20 cellular contexts compared by ENCODE assay signal in genomic region chr13:49343255-49343654, GRCh38.
DNase-seq lines count a peak whose midpoint lies in the region; ATAC-seq, FAIRE-seq and TF ChIP-seq lines count a peak whose summit lies in the region.
"Had no signal": no experiment of that assay in that cellular context is flagged by ENCODE, and none has a peak within 500 bp of the region (broad histone marks: within the 10 kb centered on the region; RNA-seq: fewer than 3 reads in every experiment).

No MANE protein-coding gene starts in this region.

- H4K8ac ChIP-seq in IMR-90 (ENCODE audit: low read depth in 2 of 2, low read length in 2 of 2) = peak overlapping the region; percentile 8 to 63; a peak in 2 of 4 replicates

- WGBS in IMR-90 (ENCODE audit: extremely low coverage in 2 of 2, insufficient read length in 1 of 2), 2 experiments = no CpG with 5 or more reads among the region's 3 CpGs
- 53 to 84% (median 62%) methylated on average over 3 of the region's 3 CpGs for WGBS in small intestine, 3 donors

- peaks cover 11% of the 10 kb centered on the region for H3K36me3 Mint-ChIP-seq in Caco-2 (ENCODE audit: insufficient read depth, unreplicated experiment)

- H3K23ac ChIP-seq in IMR-90 (ENCODE audit: low read depth, low read length) = peak overlapping the region; percentile 2; the same call in 1 of the 2 replicates

- H4K20me1 ChIP-seq in IMR-90 (ENCODE audit: insufficient read depth, low read length) = no peaks in the 10 kb centered on the region
- H4K20me1 ChIP-seq: BLaER1 had no signal

- CTCF ChIA-PET in Caco-2 (lab: Charles Lee) = interaction anchor here (0.9 to 1.0 kb wide), 3 partner anchors 29 to 85 kb away, joined by 3 read pairs; no protein-coding TSS in a partner anchor
- CTCF ChIA-PET in IMR-90 (lab: Yijun Ruan, JAX) = no interaction called here

- H3K79me1 ChIP-seq in IMR-90 (ENCODE audit: low read depth in 1 of 2, low read length in 2 of 2) = no peaks in the 10 kb centered on the region

- H2BK20ac ChIP-seq in IMR-90 (ENCODE audit: low read depth, low read length) = peak overlapping the region; percentile 6

- BruUV-seq in Caco-2 (replicated peaks; lab: Mats Ljungman, UMichigan) (no TSS peak), IMR-90 (replicated peaks; lab: Mats Ljungman, UMichigan) (no TSS peak)

- no peak overlapping the region for H2AK9ac ChIP-seq in IMR-90 (replicated peaks; ENCODE audit: low read depth, low read length, poor library complexity)

- in situ Hi-C loops in IMR-90 (cut with MboI; ENCODE audit: low sequenced_read_pairs) = no loop called here

- TF ChIP-seq POLR2A in IMR-90 (IDR thresholded peaks at IDR 0.05; ENCODE audit: low read depth, low read length) = no peak
- no peak for TF ChIP-seq POLR2A in erythroblast (IDR thresholded peaks at IDR 0.05; ENCODE audit: low read length)

- peak overlapping the region; percentile 62 for H3K27ac Mint-ChIP-seq in Caco-2 (ENCODE audit: unreplicated experiment)

- DNase-seq in Caco-2 (peak; percentile 58 to 75), IMR-90 (no peak), erythroblast (lab: John Stamatoyannopoulos, UW) (peak; percentile 5 to 38), small intestine (peak; percentile 17), HTR-8/SVneo (ENCODE audit: insufficient read length, low spot score) (no peak), UCSD-AML1 (lab: John Stamatoyannopoulos, UW; ENCODE audit: unreplicated experiment) (no peak)
- DNase-seq in activated CD4-positive, CD25-positive, alpha-beta regulatory T cell (lab: John Stamatoyannopoulos, UW) = no peak
- DNase-seq: 8988T; CD4-positive, alpha-beta memory T cell; DMS 273 treated with DMSO at 0.1 percent for 48 hours; DMS53; DND-41; EL; GOT3; H9; KBM-7 had no signal

- H3K56ac ChIP-seq in IMR-90 (ENCODE audit: extremely low read depth, insufficient read depth, low read length) = no peak overlapping the region

- H3K14ac ChIP-seq in IMR-90 (replicated peaks; ENCODE audit: low read depth, low read length) = peak overlapping the region; percentile 74; the same call in 1 of the 2 replicates

- intact Hi-C loops in Caco-2 (cut with micrococcal nuclease; ENCODE audit: unreplicated experiment) (loop anchor here (1.0 to 2.0 kb wide), 3 partner anchors 9 to 29 kb away; no protein-coding TSS in a partner anchor), IMR-90 (cut with micrococcal nuclease) (no loop called here)

- TF ChIP-seq RAD21 in IMR-90 (IDR thresholded peaks at IDR 0.05; ENCODE audit: low read length) = no peak

- no peak overlapping the region for H3K4me3 ChIP-seq in Caco-2 (ENCODE audit: low read depth, low read length)
- H3K4me3 ChIP-seq in IMR-90 (ENCODE audit: insufficient read depth, low read depth, low read length) = no peak overlapping the region
- no peak overlapping the region for H3K4me3 ChIP-seq in small intestine (ENCODE audit: low read depth in 1 of 2, low read length in 2 of 2)
- H3K4me3 ChIP-seq: BLaER1, GM12878 had no signal

- FAIRE-seq in small intestine (lab: Jason Lieb, UNC) (no peak), HTR-8/SVneo (lab: Jason Lieb, UNC) (no peak)
- FAIRE-seq: GM12878, GM19239 had no signal

- H3K9me1 ChIP-seq in IMR-90 (ENCODE audit: insufficient read depth, low read length) = peaks cover 9% of the 10 kb centered on the region

- H3K36me3 ChIP-seq in Caco-2 (ENCODE audit: control insufficient read depth, insufficient read depth, low read length) (peaks cover 1% of the 10 kb centered on the region), IMR-90 (ENCODE audit: control insufficient read depth, insufficient read depth, low read length) (peaks cover 4% of the 10 kb centered on the region; the same call in 1 of the 2 replicates), small intestine (ENCODE audit: control insufficient read depth in 2 of 2, insufficient read depth in 2 of 2, low read length in 2 of 2) (no peaks in the 10 kb centered on the region)

- H3K27me3 ChIP-seq in Caco-2 (replicated peaks; ENCODE audit: control insufficient read depth, insufficient read depth, low read length) (no peaks in the 10 kb centered on the region), IMR-90 (ENCODE audit: control insufficient read depth, insufficient read depth, low read length) (no peaks in the 10 kb centered on the region), small intestine (ENCODE audit: control insufficient read depth in 2 of 2, insufficient read depth in 2 of 2, low read length in 2 of 2) (peaks cover 0 to 2% of the 10 kb centered on the region in 2 donors)
- H3K27me3 ChIP-seq: BLaER1 had no signal

- peaks cover 54% of the 10 kb centered on the region for H3K4me1 ChIP-seq in Caco-2
- H3K4me1 ChIP-seq in IMR-90 (ENCODE audit: control insufficient read depth, insufficient read depth, low read length) = peaks cover 11% of the 10 kb centered on the region; the same call in 1 of the 2 replicates
- no peaks in the 10 kb centered on the region for H3K4me1 ChIP-seq in small intestine (ENCODE audit: control insufficient read depth in 2 of 2, insufficient read depth in 1 of 2, low read depth in 1 of 2, low read length in 1 of 2)

- peak overlapping the region; percentile 57 for H2BK120ac ChIP-seq in IMR-90 (ENCODE audit: low read depth, low read length)

- H3K4ac ChIP-seq in IMR-90 (ENCODE audit: low read depth, low read length) = peak overlapping the region; percentile 77

- peak; percentile 54 for ATAC-seq in IMR-90 (ENCODE audit: low read depth)
- ATAC-seq: GM12878 had no signal

- H2AFZ ChIP-seq in IMR-90 (replicated peaks; ENCODE audit: low read length, poor library complexity) = no peak overlapping the region

- H3K9me3 ChIP-seq in Caco-2 (no peaks in the 10 kb centered on the region), IMR-90 (ENCODE audit: control insufficient read depth, insufficient read depth, low read length) (no peaks in the 10 kb centered on the region), small intestine (ENCODE audit: control insufficient read depth, low read depth) (no peaks in the 10 kb centered on the region)
- H3K9me3 ChIP-seq: BLaER1 had no signal

- H3K27me3 Mint-ChIP-seq in Caco-2 (ENCODE audit: insufficient read depth, unreplicated experiment) = no peaks in the 10 kb centered on the region
- H3K27me3 Mint-ChIP-seq: CD4-positive, alpha-beta memory T cell had no signal

- H3K9me3 Mint-ChIP-seq in Caco-2 (ENCODE audit: unreplicated experiment) = no peaks in the 10 kb centered on the region
- H3K9me3 Mint-ChIP-seq: CD4-positive, alpha-beta memory T cell; H9 had no signal

- H2BK15ac ChIP-seq in IMR-90 (ENCODE audit: low read depth, low read length) = 0 out of 3 replicates have a peak overlapping the region, but pooled peaks have one; percentile 4

- peak overlapping the region; percentile 22 for H3K4me3 Mint-ChIP-seq in Caco-2 (ENCODE audit: unreplicated experiment)
- H3K4me3 Mint-ChIP-seq: CD14-positive monocyte; CD4-positive, alpha-beta memory T cell; H9 had no signal

- H3K9ac ChIP-seq in IMR-90 (ENCODE audit: low read depth, low read length) = peak overlapping the region; percentile 18; the same call in 1 of the 2 replicates
- H3K9ac ChIP-seq: BLaER1 had no signal

- peak overlapping the region; percentile 53 for H2BK5ac ChIP-seq in IMR-90 (ENCODE audit: low read depth, low read length, poor library complexity, severe bottlenecking)

- peak overlapping the region; percentile 17 for H4K91ac ChIP-seq in IMR-90 (ENCODE audit: insufficient read depth, low read depth, low read length)

- TF ChIP-seq CTCF in Caco-2 (IDR thresholded peaks at IDR 0.05; ENCODE audit: insufficient read depth in 1 of 2, low read depth in 1 of 2, low read length in 1 of 2, severe bottlenecking in 1 of 2, unreplicated experiment in 1 of 2) = no peak
- TF ChIP-seq CTCF in IMR-90 (conservative IDR thresholded peaks at IDR 0.05; ENCODE audit: low read depth, low read length) = no peak

- peak overlapping the region; percentile 70; the same call in 1 of the 2 replicates for H2AK5ac ChIP-seq in IMR-90 (ENCODE audit: low read depth, low read length)

- H3K18ac ChIP-seq in IMR-90 (ENCODE audit: low read depth, low read length) = peak overlapping the region; percentile 42; the same call in 1 of the 2 replicates

- POLR2A ChIA-PET in Caco-2 (lab: Charles Lee) (interaction anchor here (0.6 to 1.0 kb wide), 2 partner anchors 101 to 441 kb away, joined by 3 read pairs; partner anchors contain the start of genes CAB39L and SETDB2), IMR-90 (lab: Charles Lee; ENCODE audit: unreplicated experiment) (no interaction called here)

- peak overlapping the region; percentile 44; the same call in 1 of the 2 replicates for H3K27ac ChIP-seq in IMR-90 (ENCODE audit: insufficient read depth, low read length)
- no peak overlapping the region for H3K27ac ChIP-seq in small intestine (ENCODE audit: low read depth in 1 of 2, low read length in 1 of 2)
- H3K27ac ChIP-seq: BLaER1 had no signal

- peaks cover 20% of the 10 kb centered on the region for H3K4me1 Mint-ChIP-seq in Caco-2 (ENCODE audit: low read depth, unreplicated experiment)
- H3K4me1 Mint-ChIP-seq: CD14-positive monocyte had no signal

- dilution Hi-C loops in IMR-90 (cut with HindIII; ENCODE audit: low sequenced_read_pairs, unreplicated experiment) = no loop called here

- peak overlapping the region; percentile 43; the same call in 1 of the 2 replicates for H3K4me2 ChIP-seq in IMR-90 (ENCODE audit: low read depth, low read length)
- H3K4me2 ChIP-seq: BLaER1 had no signal

- peak overlapping the region; percentile 15; the same call in 1 of the 2 replicates for H4K5ac ChIP-seq in IMR-90 (ENCODE audit: low read depth, low read length)

TF ChIP-seq in IMR-90, 13 proteins besides CTCF, POLR2A, EP300 and RAD21 (continues in another document):
- TF ChIP-seq ELK1 (IDR thresholded peaks at IDR 0.05; ENCODE audit: borderline replicate concordance, low read depth, low read length) (no peak), RFX5 (IDR thresholded peaks at IDR 0.05; ENCODE audit: low read depth, low read length) (no peak), USF2 (IDR thresholded peaks at IDR 0.05; ENCODE audit: low read depth, low read length) (no peak), SMC3 (IDR thresholded peaks at IDR 0.05; ENCODE audit: low read depth, low read length) (no peak), FOS (IDR thresholded peaks at IDR 0.05; ENCODE audit: low read depth, low read length) (no peak)

Comparison
In these comparisons a context has a peak if more than half of its experiments do, and no peak if none do; other contexts are left out.
1. DNase-seq: peak in Caco-2 (2 of 2), erythroblast (2 of 2) and small intestine (single experiment); none in IMR-90 (single experiment), HTR-8/SVneo (single experiment), UCSD-AML1 (single experiment) and activated CD4-positive, CD25-positive, alpha-beta regulatory T cell (0 of 4).